25 cellular contexts compared by ENCODE assay signal in genomic region chr5:92694067-92694466, GRCh38.
"Had no signal": no experiment of that assay in that cellular context is flagged by ENCODE, and none has a peak within 500 bp of the region (broad histone marks: within the 10 kb centered on the region; RNA-seq: fewer than 3 reads in every experiment).

No MANE protein-coding gene starts in this region.

- H3K9me3 ChIP-seq: esophagus squamous epithelium, gastroesophageal sphincter, heart left ventricle, lower lobe of right lung, neutrophil, prostate gland, right atrium auricular region, sigmoid colon, suprapubic skin, transverse colon, upper lobe of right lung, uterus had no signal

- H3K27me3 Mint-ChIP-seq: effector memory CD8-positive, alpha-beta T cell; stimulated activated naive B cell treated with anti-CD40 and anti-IgM and Interleukin-4, amounts not matched to agents 10 μg/mL and 1 μg/mL and 100 μg/mL, for 72 hours; stimulated activated naive CD8-positive, alpha-beta T cell treated with anti-CD3 and anti-CD28 coated beads, Interleukin-15, Interleukin-2, amounts not matched to agents 100 ng/mL and 50 ng/mL, for 24 hours had no signal

- H3K9ac ChIP-seq: parathyroid adenoma had no signal

- DNase-seq: cortex of kidney; effector memory CD8-positive, alpha-beta T cell; erythroblast; esophagus squamous epithelium; foreskin keratinocyte; heart left ventricle; left cardiac atrium; left ventricle myocardium inferior; lower lobe of right lung; natural killer cell; sigmoid colon; spleen; stimulated activated CD4-positive, alpha-beta T cell treated with anti-CD3 and anti-CD28 coated beads, Interleukin-2, amount 100 ng/mL, for 48 hours; stimulated activated naive B cell treated with anti-CD40 and anti-IgM and Interleukin-4, amounts not matched to agents 10 μg/mL and 1 μg/mL and 100 μg/mL, for 72 hours; transverse colon; upper lobe of right lung; uterus had no signal

- H2AFZ ChIP-seq: hepatocyte, parathyroid adenoma had no signal

- H3K36me3 Mint-ChIP-seq: natural killer cell; stimulated activated naive B cell treated with anti-CD40 and anti-IgM and Interleukin-4, amounts not matched to agents 10 μg/mL and 1 μg/mL and 100 μg/mL, for 72 hours had no signal

- ATAC-seq: effector memory CD8-positive, alpha-beta T cell; foreskin keratinocyte; gastroesophageal sphincter; heart left ventricle; left cardiac atrium; lower lobe of right lung; natural killer cell; stimulated activated naive B cell treated with anti-CD40 and anti-IgM and Interleukin-4, amounts not matched to agents 10 μg/mL and 1 μg/mL and 100 μg/mL, for 72 hours; upper lobe of right lung had no signal

- H3K9me3 Mint-ChIP-seq: stimulated activated naive CD8-positive, alpha-beta T cell treated with anti-CD3 and anti-CD28 coated beads, Interleukin-15, Interleukin-2, amounts not matched to agents 100 ng/mL and 50 ng/mL, for 24 hours had no signal

- H3K4me3 Mint-ChIP-seq: effector memory CD8-positive, alpha-beta T cell; natural killer cell; stimulated activated naive B cell treated with anti-CD40 and anti-IgM and Interleukin-4, amounts not matched to agents 10 μg/mL and 1 μg/mL and 100 μg/mL, for 72 hours; stimulated activated naive CD8-positive, alpha-beta T cell treated with anti-CD3 and anti-CD28 coated beads, Interleukin-15, Interleukin-2, amounts not matched to agents 100 ng/mL and 50 ng/mL, for 24 hours had no signal

- H3K4me2 ChIP-seq: hepatocyte had no signal

- H3K36me3 ChIP-seq: esophagus squamous epithelium, gastroesophageal sphincter, heart left ventricle, left ventricle myocardium inferior, lower lobe of right lung, neutrophil, prostate gland, right atrium auricular region, sigmoid colon, spleen, suprapubic skin, transverse colon, upper lobe of right lung, uterus had no signal

- H3K27me3 ChIP-seq: esophagus squamous epithelium, foreskin keratinocyte, gastroesophageal sphincter, heart left ventricle, hepatocyte, neutrophil, right atrium auricular region, sigmoid colon, spleen, suprapubic skin, transverse colon, upper lobe of right lung, uterus had no signal

- H3K4me1 Mint-ChIP-seq: natural killer cell; stimulated activated naive B cell treated with anti-CD40 and anti-IgM and Interleukin-4, amounts not matched to agents 10 μg/mL and 1 μg/mL and 100 μg/mL, for 72 hours had no signal

- H3K79me2 ChIP-seq: hepatocyte, parathyroid adenoma had no signal

- H3K27ac ChIP-seq: esophagus squamous epithelium, foreskin keratinocyte, gastroesophageal sphincter, heart left ventricle, hepatocyte, left ventricle myocardium inferior, lower lobe of right lung, neutrophil, parathyroid adenoma, prostate gland, right atrium auricular region, sigmoid colon, spleen, suprapubic skin, transverse colon, upper lobe of right lung, uterus had no signal

- H3K4me1 ChIP-seq: esophagus squamous epithelium, foreskin keratinocyte, gastroesophageal sphincter, heart left ventricle, left ventricle myocardium inferior, lower lobe of right lung, parathyroid adenoma, prostate gland, right atrium auricular region, sigmoid colon, spleen, suprapubic skin, transverse colon, upper lobe of right lung, uterus had no signal

- H3K27ac Mint-ChIP-seq: effector memory CD8-positive, alpha-beta T cell; natural killer cell; stimulated activated naive B cell treated with anti-CD40 and anti-IgM and Interleukin-4, amounts not matched to agents 10 μg/mL and 1 μg/mL and 100 μg/mL, for 72 hours; stimulated activated naive CD8-positive, alpha-beta T cell treated with anti-CD3 and anti-CD28 coated beads, Interleukin-15, Interleukin-2, amounts not matched to agents 100 ng/mL and 50 ng/mL, for 24 hours had no signal

- H3K4me3 ChIP-seq: esophagus squamous epithelium, gastroesophageal sphincter, heart left ventricle, hepatocyte, left ventricle myocardium inferior, lower lobe of right lung, prostate gland, right atrium auricular region, sigmoid colon, spleen, suprapubic skin, transverse colon, upper lobe of right lung, uterus had no signal
